In genomic region chr1:111234866-111235265, GRCh38 we compare ENCODE assay signal across 20 cellular contexts. TPM values are rescaled to one million over a fixed set of nuclear protein-coding genes. Genes with fewer than 3 reads are reported as not detected.
DNase-seq lines count a peak whose midpoint lies in the region; ATAC-seq, FAIRE-seq and TF ChIP-seq lines count a peak whose summit lies in the region.
"Had no signal": no experiment of that assay in that cellular context is flagged by ENCODE, and none has a peak within 500 bp of the region (broad histone marks: within the 10 kb centered on the region; RNA-seq: fewer than 3 reads in every experiment).

No MANE protein-coding gene starts in this region.

- H3K4me3 ChIP-seq in breast epithelium (no peak overlapping the region), SK-N-SH (ENCODE audit: low read depth in 2 of 2, low read length in 1 of 2) (no peak overlapping the region), fibroblast of lung (replicated peaks in 1 of 4; ENCODE audit: control extremely low read depth in 1 of 4, insufficient read depth in 1 of 4, low read depth in 3 of 4, low read length in 4 of 4) (no peak overlapping the region), ovary (no peak overlapping the region)
- H3K4me3 ChIP-seq: stomach had no signal

- peaks cover 15% of the 10 kb centered on the region for H3K4me1 Mint-ChIP-seq in MCF 10A (ENCODE audit: insufficient read depth, unreplicated experiment)

- ATAC-seq in HG03442 (IDR thresholded peaks at IDR 0.05; ENCODE audit: unreplicated experiment): no peak

- BruUV-seq in MCF 10A (replicated peaks; lab: Mats Ljungman, UMichigan): no TSS peak

- no peak for TF ChIP-seq RAD21 in SK-N-SH (IDR thresholded peaks at IDR 0.05; ENCODE audit: low read length)

- no peaks in the 10 kb centered on the region for H3K9me3 Mint-ChIP-seq in MCF 10A (ENCODE audit: unreplicated experiment)
- H3K9me3 Mint-ChIP-seq: activated T-cell treated with anti-CD3 and anti-CD28 coated beads, Interleukin-2, amount 50 U/mL, for 24 hours had no signal

- H3K9me3 ChIP-seq in breast epithelium: no peaks in the 10 kb centered on the region
- H3K9me3 ChIP-seq in SK-N-SH: no peaks in the 10 kb centered on the region
- no peaks in the 10 kb centered on the region for H3K9me3 ChIP-seq in fibroblast of lung (ENCODE audit: control insufficient read depth, insufficient read depth, low read depth, low read length)
- H3K9me3 ChIP-seq in ovary: no peaks in the 10 kb centered on the region
- H3K9me3 ChIP-seq: stomach had no signal

- H3K4me1 ChIP-seq in breast epithelium: no peaks in the 10 kb centered on the region
- H3K4me1 ChIP-seq in SK-N-SH (ENCODE audit: control insufficient read depth in 1 of 2, insufficient read depth in 2 of 2, low read depth in 1 of 2, low read length in 1 of 2): peaks cover 0 to 21% of the 10 kb centered on the region in 2 experiments; a peak in 2 of 4 replicates
- no peaks in the 10 kb centered on the region for H3K4me1 ChIP-seq in fibroblast of lung (ENCODE audit: control insufficient read depth, extremely low read depth, insufficient read depth, low read length)
- no peaks in the 10 kb centered on the region for H3K4me1 ChIP-seq in ovary (ENCODE audit: insufficient read depth)
- H3K4me1 ChIP-seq: stomach had no signal

- no peaks in the 10 kb centered on the region for H3K9me2 ChIP-seq in SK-N-SH

- H4K20me1 ChIP-seq in SK-N-SH (ENCODE audit: insufficient read depth) (no peaks in the 10 kb centered on the region), fibroblast of lung (ENCODE audit: control insufficient read depth, extremely low read depth, insufficient read depth, low read length) (no peaks in the 10 kb centered on the region)

- H3K4me2 ChIP-seq in SK-N-SH (peak overlapping the region; percentile 19; the same call in 1 of the 2 replicates), fibroblast of lung (ENCODE audit: extremely low read depth, insufficient read depth, low read length) (no peak overlapping the region)

- TF ChIP-seq CTCF in MCF 10A (IDR thresholded peaks at IDR 0.05; ENCODE audit: unreplicated experiment) (no peak), breast epithelium (IDR thresholded peaks at IDR 0.05) (no peak), SK-N-SH (IDR thresholded peaks at IDR 0.05) (no peak), fibroblast of lung (conservative IDR thresholded peaks at IDR 0.05 in 1 of 2, IDR thresholded peaks at IDR 0.05 in 1 of 2; ENCODE audit: low read depth in 1 of 2, low read length in 2 of 2) (no peak), ovary (IDR thresholded peaks at IDR 0.05) (no peak)

- WGBS in SK-N-SH (ENCODE audit: low lambda C conversion rate): 14% methylated on average over 3 of the region's 3 CpGs
- 78 to 84% (median 83%) methylated on average over 3 of the region's 3 CpGs for WGBS in ovary, 3 donors

- CTCF ChIA-PET in MCF 10A (lab: Yijun Ruan, JAX): interaction anchor here (1.8 kb wide), 1 partner anchor 99 kb away, joined by 6 read pairs; no protein-coding TSS in a partner anchor
- CTCF ChIA-PET in SK-N-SH (lab: Yijun Ruan, JAX): no interaction called here

- TF ChIP-seq EP300 in SK-N-SH (IDR thresholded peaks at IDR 0.05; ENCODE audit: borderline replicate concordance in 1 of 2, low read depth in 1 of 2, low read length in 1 of 2) (peak in 1 of 2 experiments; percentile 19; a peak in 1 of 4 replicates), ovary (IDR thresholded peaks at IDR 0.05) (no peak)

- H3K27me3 Mint-ChIP-seq in MCF 10A (ENCODE audit: insufficient read depth, unreplicated experiment): no peaks in the 10 kb centered on the region
- H3K27me3 Mint-ChIP-seq: activated T-cell treated with anti-CD3 and anti-CD28 coated beads, Interleukin-2, amount 50 U/mL, for 24 hours had no signal

- peaks cover 8% of the 10 kb centered on the region for H3F3A ChIP-seq in SK-N-SH (replicated peaks; ENCODE audit: insufficient read depth)

- no peak overlapping the region for H3K27ac Mint-ChIP-seq in MCF 10A (ENCODE audit: low read depth, unreplicated experiment)
- H3K27ac Mint-ChIP-seq: activated T-cell treated with anti-CD3 and anti-CD28 coated beads, Interleukin-2, amount 50 U/mL, for 24 hours had no signal

- H3K79me2 ChIP-seq in SK-N-SH (ENCODE audit: insufficient read depth) (no peaks in the 10 kb centered on the region), fibroblast of lung (ENCODE audit: control insufficient read depth, insufficient read depth, low read length) (no peaks in the 10 kb centered on the region)

- intact Hi-C loops in MCF 10A (cut with micrococcal nuclease): no loop called here
- intact Hi-C loops in breast epithelium (cut with DNase I; ENCODE audit: low total_unique reads): loop anchor here (10.0 kb wide), 1 partner anchor 1450 kb away; no protein-coding TSS in a partner anchor
- intact Hi-C loops in ovary (cut with DNase I): no loop called here

- H2AFZ ChIP-seq in SK-N-SH (ENCODE audit: low read depth) (peak overlapping the region; percentile 52), fibroblast of lung (ENCODE audit: low read length) (no peak overlapping the region)

- H3K9ac ChIP-seq in SK-N-SH (peak overlapping the region; percentile 40), fibroblast of lung (ENCODE audit: insufficient read depth, low read length) (no peak overlapping the region)

- H3K27me3 ChIP-seq in breast epithelium: no peaks in the 10 kb centered on the region
- no peaks in the 10 kb centered on the region for H3K27me3 ChIP-seq in SK-N-SH (ENCODE audit: insufficient read depth)
- no peaks in the 10 kb centered on the region for H3K27me3 ChIP-seq in fibroblast of lung (ENCODE audit: control insufficient read depth, insufficient read depth, low read length)
- H3K27me3 ChIP-seq in ovary: no peaks in the 10 kb centered on the region

- no peaks in the 10 kb centered on the region for H3K36me3 Mint-ChIP-seq in MCF 10A (ENCODE audit: insufficient read depth, unreplicated experiment)

- H3K36me3 ChIP-seq in breast epithelium (no peaks in the 10 kb centered on the region), SK-N-SH (replicated peaks in 1 of 2; ENCODE audit: control insufficient read depth in 1 of 2, insufficient read depth in 2 of 2, low read length in 1 of 2) (no peaks in the 10 kb centered on the region), fibroblast of lung (ENCODE audit: control insufficient read depth, insufficient read depth, low read length) (no peaks in the 10 kb centered on the region), ovary (no peaks in the 10 kb centered on the region)
- H3K36me3 ChIP-seq: stomach had no signal

- FAIRE-seq in urothelium cell line (lab: Jason Lieb, UNC): peak; percentile 69
- FAIRE-seq: islet of Langerhans had no signal

- H3K27ac ChIP-seq in breast epithelium: no peak overlapping the region
- H3K27ac ChIP-seq in SK-N-SH (ENCODE audit: low read depth in 2 of 2, low read length in 1 of 2): peak overlapping the region in 1 of 2 experiments; percentile 68; a peak in 2 of 4 replicates
- H3K27ac ChIP-seq in fibroblast of lung (ENCODE audit: insufficient read depth, low read length): no peak overlapping the region
- H3K27ac ChIP-seq in ovary: no peak overlapping the region
- H3K27ac ChIP-seq: HL-60, stomach had no signal

- TF ChIP-seq POLR2A in breast epithelium (IDR thresholded peaks at IDR 0.05) (no peak), ovary (IDR thresholded peaks at IDR 0.05) (no peak)

- DNase-seq in MCF 10A (ENCODE audit: unreplicated experiment) (peak; percentile 51), breast epithelium (ENCODE audit: low spot score in 2 of 2) (no peak), SK-N-SH (no peak), fibroblast of lung (ENCODE audit: low read depth in 2 of 2) (peak; percentile 13 to 79), urothelium cell line (ENCODE audit: low spot score) (peak; percentile 52), ovary (no peak), occipital lobe (lab: John Stamatoyannopoulos, UW) (no peak)
- DNase-seq: activated T-cell treated with anti-CD3 and anti-CD28 coated beads, Interleukin-2, amount 50 U/mL, for 24 hours; AML-193; DMS 273 treated with DMSO at 0.1 percent for 48 hours; Kasumi-1; NCI-H187; NCI-H774; Right ventricle myocardium superior; stomach; T-helper 2 cell had no signal

- POLR2A ChIA-PET in MCF 10A (lab: Yijun Ruan, JAX): no interaction called here
- POLR2A ChIA-PET in SK-N-SH (lab: Yijun Ruan, JAX): no interaction called here

- H3K4me3 Mint-ChIP-seq in MCF 10A (ENCODE audit: unreplicated experiment): no peak overlapping the region
- H3K4me3 Mint-ChIP-seq: activated T-cell treated with anti-CD3 and anti-CD28 coated beads, Interleukin-2, amount 50 U/mL, for 24 hours had no signal

RNA-seq across cellular contexts. Expression of gene CHI3L2, which starts 7.4 kb away (rescaled TPM):
- total RNA-seq in MCF 10A (2022): 1.4 and 2.1 TPM in 2 replicates
- 10 to 100 TPM in 2 of 3 donors, 1 to 10 TPM in 1; 9.5 to 22.0 (median 14.1) TPM for total RNA-seq in breast epithelium
- polyA plus RNA-seq in SK-N-SH (2012; rRNA removed): 0.92 and 0.97 TPM in 2 replicates
- 0.73 and 1.2 TPM in 2 replicates for polyA plus RNA-seq in SK-N-SH (2012; cell fraction: cytosol; rRNA removed)
- 0.65 and 0.77 TPM in 2 replicates for polyA plus RNA-seq in SK-N-SH (2012; cell fraction: nucleus; rRNA removed)
- 1.5 and 10.3 TPM in 2 replicates for total RNA-seq in fibroblast of lung
- polyA plus RNA-seq in fibroblast of lung: 0.66 and 3.8 TPM in 2 replicates
- polyA plus RNA-seq in fibroblast of lung (2012): 0.93 and 2.7 TPM in 2 replicates
- polyA minus RNA-seq in fibroblast of lung (ENCODE audit: low replicate concordance): 11.7 TPM in 1 of 2 replicates, not detected in the other
- 10 to 100 TPM in 1 of 7 donors, 1 to 10 TPM in 5, not detected in 1; 1.1 to 17.0 (median 1.8) TPM for total RNA-seq in ovary
- 1 to 10 TPM in 1 of 2 donors, under 1 TPM in 1; 0.91 to 1.4 TPM for polyA plus RNA-seq in ovary
- total RNA-seq in occipital lobe: 0.47 TPM

RNA-seq across cellular contexts. Expression of gene DENND2D, which starts 34.4 kb away (rescaled TPM):
- total RNA-seq in MCF 10A (2022) (3.9 and 6.0 TPM in 2 replicates), breast epithelium (10 to 100 TPM; 27.7 to 70.8 (median 34.4) TPM), fibroblast of lung (15.7 and 19.5 TPM in 2 replicates), ovary (10 to 100 TPM in 3 of 7 donors, 1 to 10 TPM in 4; 6.2 to 19.0 (median 9.5) TPM), occipital lobe (0.94 TPM)
- polyA plus RNA-seq in SK-N-SH (2012; rRNA removed) (1.3 and 1.6 TPM in 2 replicates), fibroblast of lung (2.2 and 2.5 TPM in 2 replicates), ovary (10 to 100 TPM in 1 of 2 donors, 1 to 10 TPM in 1; 2.5 to 18.3 TPM)
- polyA plus RNA-seq in SK-N-SH (2012; cell fraction: cytosol; rRNA removed): 1.1 and 1.6 TPM in 2 replicates
- 1.3 and 2.3 TPM in 2 replicates for polyA plus RNA-seq in SK-N-SH (2012; cell fraction: nucleus; rRNA removed)
- polyA plus RNA-seq in fibroblast of lung (2012): 2.3 and 2.9 TPM in 2 replicates
- polyA minus RNA-seq in fibroblast of lung (ENCODE audit: low replicate concordance): 1.2 and 1.7 TPM in 2 replicates

RNA-seq across cellular contexts. Expression of gene CHIA, which starts 55.8 kb away (rescaled TPM):
- total RNA-seq in MCF 10A (2022) (not detected in 2 replicates), breast epithelium (not detected), fibroblast of lung (not detected in 2 replicates), ovary (not detected), occipital lobe (not detected)
- polyA plus RNA-seq in SK-N-SH (2012; rRNA removed) (not detected in 2 replicates), fibroblast of lung (not detected in 2 replicates), ovary (under 1 TPM in 1 of 2 donors, not detected in 1; 0.18 TPM)
- polyA plus RNA-seq in SK-N-SH (2012; cell fraction: cytosol; rRNA removed): not detected in 2 replicates
- not detected in 2 replicates for polyA plus RNA-seq in SK-N-SH (2012; cell fraction: nucleus; rRNA removed)
- not detected in 2 replicates for polyA plus RNA-seq in fibroblast of lung (2012)
- not detected in 2 replicates for polyA minus RNA-seq in fibroblast of lung (ENCODE audit: low replicate concordance)
- total RNA-seq: Right ventricle myocardium superior, skeletal muscle tissue had no signal

Comparison
In these comparisons a context has a peak if more than half of its experiments do, and no peak if none do; other contexts are left out.
1. DNase-seq: peak in MCF 10A (single experiment), fibroblast of lung (2 of 2) and urothelium cell line (single experiment); none in breast epithelium (0 of 2), SK-N-SH (single experiment), ovary (0 of 5) and occipital lobe (single experiment).